ENCODE assay signal across 34 cellular contexts in genomic region chr10:25843551-25844170, GRCh38.
"Had no signal": no experiment of that assay in that cellular context is flagged by ENCODE, and none has a peak within 500 bp of the region (broad histone marks: within the 10 kb centered on the region; RNA-seq: fewer than 3 reads in every experiment).

No MANE protein-coding gene starts in this region.

- H3K4me1 ChIP-seq: esophagus muscularis mucosa, foreskin keratinocyte, gastrocnemius medialis had no signal

- DNase-seq: activated B cell treated with CpG ODN at 0.5 μM for 24 hours; activated CD4-positive, alpha-beta memory T cell treated with anti-CD3 and anti-CD28 coated beads for 36 hours; activated CD4-positive, alpha-beta T cell treated with anti-CD3 and anti-CD28 coated beads for 36 hours; activated CD4-positive, alpha-beta T cell treated with anti-CD3 and anti-CD28 coated beads, Interleukin-2, amount 10 ng/mL, durations not matched to agents 24 days and 14 days; activated CD4-positive, CD25-positive, alpha-beta regulatory T cell treated with anti-CD3 and anti-CD28 coated beads, Interleukin-2, amount 50 U/mL, for 72 hours; activated CD8-positive, alpha-beta memory T cell treated with anti-CD3 and anti-CD28 coated beads, Interleukin-2, amount 10 ng/mL, durations not matched to agents 7 days and 5 days; activated CD8-positive, alpha-beta memory T cell treated with anti-CD3 and anti-CD28 coated beads, Interleukin-2, amount 50 U/mL, for 4 hours; activated CD8-positive, alpha-beta T cell treated with anti-CD3 and anti-CD28 coated beads, Interleukin-2, amount 10 ng/mL, durations not matched to agents 7 days and 5 days; activated effector memory CD4-positive, alpha-beta T cell treated with anti-CD3 and anti-CD28 coated beads, Interleukin-2, amount 50 U/mL, for 16 hours; activated naive CD4-positive, alpha-beta T cell; activated naive CD4-positive, alpha-beta T cell treated with anti-CD3 and anti-CD28 coated beads, Interleukin-2, amount 10 ng/mL, durations not matched to agents 7 days and 5 days; activated naive CD8-positive, alpha-beta T cell treated with anti-CD3 and anti-CD28 coated beads, Interleukin-2, amount 10 ng/mL, durations not matched to agents 7 days and 5 days; activated T-cell treated with anti-CD3 and anti-CD28 coated beads, Interleukin-2, amount 50 U/mL, for 1 hour; activated T-cell treated with anti-CD3 and anti-CD28 coated beads, Interleukin-2, amount 50 U/mL, for 48 hours; amniotic stem cell; anterior cingulate cortex; brain microvascular endothelial cell; cortex of kidney; dermis blood vessel endothelial cell; effector CD4-positive, alpha-beta T cell; effector memory CD8-positive, alpha-beta T cell; erythroblast; foreskin keratinocyte; gastrocnemius medialis; glutamatergic neuron; T-helper 1 cell; T-helper 17 cell; T1000; WERI-Rb-1 had no signal

- H3K4me1 Mint-ChIP-seq: activated B cell treated with CpG ODN at 0.5 μM for 24 hours; activated CD4-positive, alpha-beta T cell treated with anti-CD3 and anti-CD28 coated beads for 36 hours; activated CD4-positive, alpha-beta T cell treated with anti-CD3 and anti-CD28 coated beads, Interleukin-2, amount 10 ng/mL, durations not matched to agents 24 days and 14 days; activated CD8-positive, alpha-beta memory T cell treated with anti-CD3 and anti-CD28 coated beads, Interleukin-2, amount 10 ng/mL, durations not matched to agents 7 days and 5 days; activated naive CD4-positive, alpha-beta T cell treated with anti-CD3 and anti-CD28 coated beads, Interleukin-2, amount 10 ng/mL, durations not matched to agents 7 days and 5 days; activated naive CD8-positive, alpha-beta T cell treated with anti-CD3 and anti-CD28 coated beads, Interleukin-2, amount 10 ng/mL, durations not matched to agents 7 days and 5 days; T-helper 17 cell had no signal

- H3K36me3 Mint-ChIP-seq: activated CD4-positive, alpha-beta memory T cell treated with anti-CD3 and anti-CD28 coated beads for 36 hours; activated CD8-positive, alpha-beta memory T cell treated with anti-CD3 and anti-CD28 coated beads, Interleukin-2, amount 10 ng/mL, durations not matched to agents 7 days and 5 days; activated naive CD4-positive, alpha-beta T cell treated with anti-CD3 and anti-CD28 coated beads, Interleukin-2, amount 10 ng/mL, durations not matched to agents 7 days and 5 days; activated naive CD4-positive, alpha-beta T cell treated with anti-CD3 and anti-CD28 coated beads, Interleukin-2, amount 50 U/mL, for 72 hours; activated naive CD8-positive, alpha-beta T cell treated with anti-CD3 and anti-CD28 coated beads, Interleukin-2, amount 10 ng/mL, durations not matched to agents 7 days and 5 days had no signal

- H3K36me3 ChIP-seq: brain microvascular endothelial cell, esophagus muscularis mucosa, gastrocnemius medialis, WERI-Rb-1 had no signal

- H3K4me3 Mint-ChIP-seq: activated B cell treated with CpG ODN at 0.5 μM for 24 hours; activated CD4-positive, alpha-beta memory T cell treated with anti-CD3 and anti-CD28 coated beads for 36 hours; activated CD4-positive, alpha-beta T cell treated with anti-CD3 and anti-CD28 coated beads for 36 hours; activated CD4-positive, alpha-beta T cell treated with anti-CD3 and anti-CD28 coated beads, Interleukin-2, amount 10 ng/mL, durations not matched to agents 24 days and 14 days; activated CD8-positive, alpha-beta memory T cell treated with anti-CD3 and anti-CD28 coated beads, Interleukin-2, amount 10 ng/mL, durations not matched to agents 7 days and 5 days; activated CD8-positive, alpha-beta T cell treated with anti-CD3 and anti-CD28 coated beads, Interleukin-2, amount 10 ng/mL, durations not matched to agents 7 days and 5 days; activated naive CD4-positive, alpha-beta T cell treated with anti-CD3 and anti-CD28 coated beads, Interleukin-2, amount 10 ng/mL, durations not matched to agents 7 days and 5 days; activated naive CD8-positive, alpha-beta T cell treated with anti-CD3 and anti-CD28 coated beads, Interleukin-2, amount 10 ng/mL, durations not matched to agents 7 days and 5 days; activated T-helper 1 cell treated with anti-CD3 and anti-CD28 coated beads, Interleukin-12 subunit alpha, Interleukin-12 subunit beta, Interleukin-2, Interleukin-4 antibody, amounts not matched to agents 30 ng/mL and 10 ng/mL and 1 ng/mL, durations not matched to agents 14 hours and 24 hours and 36 hours; effector memory CD8-positive, alpha-beta T cell; T-helper 17 cell; T-helper 2 cell treated with Interferon-gamma antibody and Interleukin-4, amounts not matched to agents 5 μg/mL and 100 μg/mL, for 36 hours had no signal

- H3K4me3 ChIP-seq: esophagus muscularis mucosa, gastrocnemius medialis had no signal

- H3K9me3 Mint-ChIP-seq: activated CD4-positive, alpha-beta T cell treated with anti-CD3 and anti-CD28 coated beads, Interleukin-2, amount 10 ng/mL, durations not matched to agents 24 days and 14 days; activated naive CD4-positive, alpha-beta T cell treated with anti-CD3 and anti-CD28 coated beads, Interleukin-2, amount 10 ng/mL, durations not matched to agents 7 days and 5 days; activated T-helper 1 cell treated with anti-CD3 and anti-CD28 coated beads, Interleukin-12 subunit alpha, Interleukin-12 subunit beta, Interleukin-2, Interleukin-4 antibody, amounts not matched to agents 30 ng/mL and 10 ng/mL and 1 ng/mL, durations not matched to agents 14 hours and 24 hours and 36 hours; activated T-helper 2 cell treated with anti-CD3 and anti-CD28 coated beads, Interferon-gamma antibody, Interleukin-2, Interleukin-4, amounts not matched to agents 10 μg/mL and 5 μg/mL and 100 μg/mL, durations not matched to agents 14 hours and 24 hours and 36 hours; effector memory CD8-positive, alpha-beta T cell; T-helper 2 cell treated with Interferon-gamma antibody and Interleukin-4, amounts not matched to agents 5 μg/mL and 100 μg/mL, for 36 hours had no signal

- H3K9me3 ChIP-seq: esophagus muscularis mucosa, gastrocnemius medialis had no signal

- H3K27ac ChIP-seq: brain microvascular endothelial cell, esophagus muscularis mucosa, foreskin keratinocyte, gastrocnemius medialis, WERI-Rb-1 had no signal

- H3K27me3 Mint-ChIP-seq: activated CD4-positive, alpha-beta T cell treated with anti-CD3 and anti-CD28 coated beads, Interleukin-2, amount 10 ng/mL, durations not matched to agents 24 days and 14 days; activated CD8-positive, alpha-beta memory T cell treated with anti-CD3 and anti-CD28 coated beads, Interleukin-2, amount 10 ng/mL, durations not matched to agents 7 days and 5 days; activated naive CD4-positive, alpha-beta T cell treated with anti-CD3 and anti-CD28 coated beads, Interleukin-2, amount 10 ng/mL, durations not matched to agents 7 days and 5 days; T-helper 17 cell had no signal

- ATAC-seq: activated CD4-positive, alpha-beta T cell treated with anti-CD3 and anti-CD28 coated beads for 36 hours; activated CD8-positive, alpha-beta memory T cell treated with anti-CD3 and anti-CD28 coated beads, Interleukin-2, amount 10 ng/mL, durations not matched to agents 7 days and 5 days; activated CD8-positive, alpha-beta T cell treated with anti-CD3 and anti-CD28 coated beads, Interleukin-2, amount 10 ng/mL, durations not matched to agents 7 days and 5 days; activated naive CD4-positive, alpha-beta T cell treated with anti-CD3 and anti-CD28 coated beads, Interleukin-2, amount 50 U/mL, for 72 hours; effector memory CD8-positive, alpha-beta T cell; foreskin keratinocyte; gastrocnemius medialis; T-helper 17 cell had no signal

- H3K27ac Mint-ChIP-seq: activated B cell treated with CpG ODN at 0.5 μM for 24 hours; activated CD4-positive, alpha-beta memory T cell treated with anti-CD3 and anti-CD28 coated beads for 36 hours; activated CD4-positive, alpha-beta T cell treated with anti-CD3 and anti-CD28 coated beads for 36 hours; activated CD4-positive, alpha-beta T cell treated with anti-CD3 and anti-CD28 coated beads, Interleukin-2, amount 10 ng/mL, durations not matched to agents 24 days and 14 days; activated CD8-positive, alpha-beta memory T cell treated with anti-CD3 and anti-CD28 coated beads, Interleukin-2, amount 10 ng/mL, durations not matched to agents 7 days and 5 days; activated CD8-positive, alpha-beta T cell treated with anti-CD3 and anti-CD28 coated beads, Interleukin-2, amount 10 ng/mL, durations not matched to agents 7 days and 5 days; activated naive CD4-positive, alpha-beta T cell treated with anti-CD3 and anti-CD28 coated beads, Interleukin-2, amount 10 ng/mL, durations not matched to agents 7 days and 5 days; activated naive CD4-positive, alpha-beta T cell treated with anti-CD3 and anti-CD28 coated beads, Interleukin-2, amount 50 U/mL, for 72 hours; activated naive CD8-positive, alpha-beta T cell treated with anti-CD3 and anti-CD28 coated beads, Interleukin-2, amount 10 ng/mL, durations not matched to agents 7 days and 5 days; activated T-helper 1 cell treated with anti-CD3 and anti-CD28 coated beads, Interleukin-12 subunit alpha, Interleukin-12 subunit beta, Interleukin-2, Interleukin-4 antibody, amounts not matched to agents 30 ng/mL and 10 ng/mL and 1 ng/mL, durations not matched to agents 14 hours and 24 hours and 36 hours; activated T-helper 2 cell treated with anti-CD3 and anti-CD28 coated beads, Interferon-gamma antibody, Interleukin-2, Interleukin-4, amounts not matched to agents 10 μg/mL and 5 μg/mL and 100 μg/mL, durations not matched to agents 14 hours and 24 hours and 36 hours; effector memory CD8-positive, alpha-beta T cell; T-helper 17 cell; T-helper 2 cell treated with Interferon-gamma antibody and Interleukin-4, amounts not matched to agents 5 μg/mL and 100 μg/mL, for 36 hours had no signal

- H3K27me3 ChIP-seq: brain microvascular endothelial cell, esophagus muscularis mucosa, foreskin keratinocyte, gastrocnemius medialis had no signal
